ENCODE assay signal across 1 cellular context in genomic region chr17:21323406-21324111, GRCh38.
TF ChIP-seq lines count a peak whose summit lies in the region.

No MANE protein-coding gene starts in this region.

TF ChIP-seq in H1, 55 proteins besides CTCF, POLR2A, EP300 and RAD21:
- TF ChIP-seq KDM4A (IDR thresholded peaks at IDR 0.05; ENCODE audit: low read depth, low read length, severe bottlenecking): peak; percentile 3
